Comparison of ENCODE assay signal across 14 cellular contexts in the genomic region with DNA sequence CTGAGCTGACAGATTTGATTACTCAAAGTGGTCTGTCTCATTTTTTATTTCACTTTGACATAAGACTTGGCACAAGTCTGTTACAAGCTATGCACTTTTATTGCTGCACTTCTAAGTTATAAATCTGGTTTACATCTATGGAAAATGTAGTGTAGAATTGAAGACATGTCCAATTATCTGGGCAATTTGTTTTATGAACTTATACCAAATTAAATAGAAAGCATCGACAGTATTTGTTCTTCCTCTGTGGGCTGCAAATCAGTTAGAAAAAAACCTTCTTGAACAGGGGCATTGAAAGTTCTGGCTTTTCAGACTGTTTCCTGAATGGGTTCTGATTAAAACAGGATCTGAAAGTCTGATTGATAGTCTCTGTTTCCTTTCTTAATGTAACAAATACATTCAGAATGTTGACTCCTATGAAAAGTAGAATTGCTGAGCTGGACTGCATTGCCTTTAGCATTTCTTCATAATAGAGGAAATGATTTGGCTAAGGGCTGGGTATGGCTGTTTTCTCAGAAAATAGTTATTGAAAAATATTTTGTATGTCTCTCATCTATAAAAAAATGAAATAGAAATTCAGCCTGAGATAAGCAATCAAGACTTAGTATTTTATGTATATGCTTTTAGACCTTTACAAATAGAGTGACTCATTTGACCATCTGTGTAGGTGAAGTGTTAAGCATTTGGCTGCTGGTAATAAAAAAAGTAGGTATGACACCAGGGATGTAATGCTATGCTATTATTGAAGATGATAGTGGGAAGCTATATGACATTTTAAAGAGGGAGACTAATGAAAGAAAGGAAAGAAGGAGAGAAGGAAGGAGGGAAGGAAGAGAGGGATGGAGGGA.
DNase-seq lines count a peak whose midpoint lies in the region; ATAC-seq, FAIRE-seq and TF ChIP-seq lines count a peak whose summit lies in the region.
"Had no signal": no experiment of that assay in that cellular context is flagged by ENCODE, and none has a peak within 500 bp of the region (broad histone marks: within the 10 kb centered on the region; RNA-seq: fewer than 3 reads in every experiment).

No MANE protein-coding gene starts in this region.

- CTCF ChIA-PET in HepG2 (lab: Yijun Ruan, JAX; ENCODE audit: low intra/inter-chr PET ratio, low total read pairs): no interaction called here

- peak; percentile 42 to 74 (median 68) for ATAC-seq in right lobe of liver
- no peak for ATAC-seq in HepG2
- ATAC-seq: activated CD4-positive, CD25-positive, alpha-beta regulatory T cell treated with anti-CD3 and anti-CD28 coated beads, Interleukin-2, amount 50 U/mL, for 24 hours; lower lobe of right lung had no signal

- no peak overlapping the region for H3K4me3 Mint-ChIP-seq in nephron progenitor cell

- H3K79me2 ChIP-seq in HepG2 (ENCODE audit: insufficient read depth, low read length): no peaks in the 10 kb centered on the region

- H3K4me2 ChIP-seq in HepG2 (ENCODE audit: low read depth, low read length): no peak overlapping the region

- H3K4me1 Mint-ChIP-seq in nephron progenitor cell: peaks cover 33% of the 10 kb centered on the region

- BruUV-seq in HepG2 (replicated peaks; lab: Mats Ljungman, UMichigan): no TSS peak

- H3K4me3 ChIP-seq in right lobe of liver (no peak overlapping the region), HepG2 (replicated peaks in 1 of 3; ENCODE audit: insufficient read depth in 1 of 3, low read depth in 2 of 3, low read length in 3 of 3) (no peak overlapping the region)
- H3K4me3 ChIP-seq: dorsolateral prefrontal cortex, lower lobe of right lung had no signal

- no peak for TF ChIP-seq EP300 in HepG2 (IDR thresholded peaks at IDR 0.05; ENCODE audit: low read depth in 2 of 2, low read length in 2 of 2)
- no peak for TF ChIP-seq EP300 in HepG2 (CRISPR knock-in tag; IDR thresholded peaks at IDR 0.05; ENCODE audit: borderline replicate concordance)

- no peak overlapping the region for H3K9ac ChIP-seq in HepG2 (ENCODE audit: insufficient read depth, low read depth, low read length)

- no peaks in the 10 kb centered on the region for H3K27me3 Mint-ChIP-seq in nephron progenitor cell (ENCODE audit: low read depth, poor library complexity)

- H3K27me3 ChIP-seq in right lobe of liver (no peaks in the 10 kb centered on the region), HepG2 (ENCODE audit: control insufficient read depth in 1 of 2, insufficient read depth in 2 of 2, low read length in 2 of 2) (no peaks in the 10 kb centered on the region)
- H3K27me3 ChIP-seq: dorsolateral prefrontal cortex had no signal

- H3K4me1 ChIP-seq in right lobe of liver (peaks cover 0 to 7% (median 0%) of the 10 kb centered on the region in 4 donors), HepG2 (ENCODE audit: insufficient read depth, low read length) (no peaks in the 10 kb centered on the region)

- H3K27ac Mint-ChIP-seq in nephron progenitor cell: peak overlapping the region; percentile 43

- H3K36me3 Mint-ChIP-seq in nephron progenitor cell (ENCODE audit: low read depth): no peaks in the 10 kb centered on the region

- POLR2A ChIA-PET in HepG2 (lab: Yijun Ruan, JAX): no interaction called here

- H3K36me3 ChIP-seq in right lobe of liver (no peaks in the 10 kb centered on the region), HepG2 (replicated peaks in 1 of 2; ENCODE audit: control insufficient read depth in 1 of 2, insufficient read depth in 2 of 2, low read length in 2 of 2) (no peaks in the 10 kb centered on the region)
- H3K36me3 ChIP-seq: lower lobe of right lung had no signal

- in situ Hi-C loops in HepG2 (cut with HindIII; ENCODE audit: extremely low pct_ligation_motif_present, low pct_unique_long_range_greater_than_20kb): no loop called here

- no peaks in the 10 kb centered on the region for H3K9me3 Mint-ChIP-seq in nephron progenitor cell

- H4K20me1 ChIP-seq in HepG2 (ENCODE audit: insufficient read depth, low read length): no peaks in the 10 kb centered on the region

- TF ChIP-seq RAD21 in HepG2 (CRISPR knock-in tag; IDR thresholded peaks at IDR 0.05): no peak

- TF ChIP-seq CTCF in right lobe of liver (IDR thresholded peaks at IDR 0.05) (no peak), HepG2 (CRISPR knock-in tag; IDR thresholded peaks at IDR 0.05) (no peak), nephron progenitor cell (IDR thresholded peaks at IDR 0.05) (no peak)

- H2AFZ ChIP-seq in HepG2 (ENCODE audit: low read length): no peak overlapping the region

- FAIRE-seq in HepG2 (lab: Jason Lieb, UNC): no peak
- FAIRE-seq: astrocyte had no signal

- H3K27ac ChIP-seq in right lobe of liver (no peak overlapping the region), HepG2 (ENCODE audit: extremely low read length, insufficient read depth, low read length) (no peak overlapping the region)
- H3K27ac ChIP-seq: lower lobe of right lung had no signal

- H3K9me3 ChIP-seq in right lobe of liver (no peaks in the 10 kb centered on the region), HepG2 (ENCODE audit: low read length) (peaks cover 18% of the 10 kb centered on the region; the same call in 1 of the 2 replicates)
- H3K9me3 ChIP-seq: lower lobe of right lung had no signal

- intact Hi-C loops in right lobe of liver (cut with DNase I) (no loop called here), HepG2 (cut with micrococcal nuclease; ENCODE audit: unreplicated experiment) (no loop called here)

- TF ChIP-seq POLR2A in right lobe of liver (IDR thresholded peaks at IDR 0.05) (no peak), HepG2 (IDR thresholded peaks at IDR 0.05; ENCODE audit: insufficient read depth in 1 of 2, low read depth in 2 of 2, low read length in 2 of 2) (no peak)

- DNase-seq in right lobe of liver: no peak
- DNase-seq in HepG2 (ENCODE audit: low spot score): no peak
- DNase-seq in cerebellar cortex (ENCODE audit: low spot score): peak; percentile 46
- no peak for DNase-seq in nephron progenitor cell
- no peak for DNase-seq in GM03348 (ENCODE audit: low spot score)
- DNase-seq in NCI-H1048 (lab: John Stamatoyannopoulos, UW): no peak
- DNase-seq in NCI-H1092 (lab: John Stamatoyannopoulos, UW): no peak
- no peak for DNase-seq in NCI-H226
- DNase-seq: activated naive CD4-positive, alpha-beta T cell; lower lobe of right lung; NCI-H1930 had no signal

- 36% methylated on average over 1 of the region's 1 CpG for WGBS in right lobe of liver (ENCODE audit: insufficient coverage, low coverage, low lambda C conversion rate, missing lambda C conversion rate)
- 39% methylated on average over 1 of the region's 1 CpG for WGBS in HepG2 (ENCODE audit: low lambda C conversion rate)

TF ChIP-seq in HepG2, 621 proteins besides CTCF, POLR2A, EP300 and RAD21 (continues in another document):
- TF ChIP-seq, protein P1, sequence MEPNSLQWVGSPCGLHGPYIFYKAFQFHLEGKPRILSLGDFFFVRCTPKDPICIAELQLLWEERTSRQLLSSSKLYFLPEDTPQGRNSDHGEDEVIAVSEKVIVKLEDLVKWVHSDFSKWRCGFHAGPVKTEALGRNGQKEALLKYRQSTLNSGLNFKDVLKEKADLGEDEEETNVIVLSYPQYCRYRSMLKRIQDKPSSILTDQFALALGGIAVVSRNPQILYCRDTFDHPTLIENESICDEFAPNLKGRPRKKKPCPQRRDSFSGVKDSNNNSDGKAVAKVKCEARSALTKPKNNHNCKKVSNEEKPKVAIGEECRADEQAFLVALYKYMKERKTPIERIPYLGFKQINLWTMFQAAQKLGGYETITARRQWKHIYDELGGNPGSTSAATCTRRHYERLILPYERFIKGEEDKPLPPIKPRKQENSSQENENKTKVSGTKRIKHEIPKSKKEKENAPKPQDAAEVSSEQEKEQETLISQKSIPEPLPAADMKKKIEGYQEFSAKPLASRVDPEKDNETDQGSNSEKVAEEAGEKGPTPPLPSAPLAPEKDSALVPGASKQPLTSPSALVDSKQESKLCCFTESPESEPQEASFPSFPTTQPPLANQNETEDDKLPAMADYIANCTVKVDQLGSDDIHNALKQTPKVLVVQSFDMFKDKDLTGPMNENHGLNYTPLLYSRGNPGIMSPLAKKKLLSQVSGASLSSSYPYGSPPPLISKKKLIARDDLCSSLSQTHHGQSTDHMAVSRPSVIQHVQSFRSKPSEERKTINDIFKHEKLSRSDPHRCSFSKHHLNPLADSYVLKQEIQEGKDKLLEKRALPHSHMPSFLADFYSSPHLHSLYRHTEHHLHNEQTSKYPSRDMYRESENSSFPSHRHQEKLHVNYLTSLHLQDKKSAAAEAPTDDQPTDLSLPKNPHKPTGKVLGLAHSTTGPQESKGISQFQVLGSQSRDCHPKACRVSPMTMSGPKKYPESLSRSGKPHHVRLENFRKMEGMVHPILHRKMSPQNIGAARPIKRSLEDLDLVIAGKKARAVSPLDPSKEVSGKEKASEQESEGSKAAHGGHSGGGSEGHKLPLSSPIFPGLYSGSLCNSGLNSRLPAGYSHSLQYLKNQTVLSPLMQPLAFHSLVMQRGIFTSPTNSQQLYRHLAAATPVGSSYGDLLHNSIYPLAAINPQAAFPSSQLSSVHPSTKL (CRISPR knock-in tag; IDR thresholded peaks at IDR 0.05): no peak
- no peak for TF ChIP-seq RBM22 (optimal IDR thresholded peaks at IDR 0.05; ENCODE audit: low read length)
- no peak for TF ChIP-seq TARDBP (CRISPR knock-in tag; IDR thresholded peaks at IDR 0.05)
- TF ChIP-seq RFXANK (CRISPR knock-in tag; IDR thresholded peaks at IDR 0.05): no peak
- no peak for TF ChIP-seq BHLHE40 (IDR thresholded peaks at IDR 0.05; ENCODE audit: low read length)
- no peak for TF ChIP-seq KDM1A (CRISPR knock-in tag; IDR thresholded peaks at IDR 0.05)
- no peak for TF ChIP-seq ZFP36L1 (CRISPR knock-in tag; IDR thresholded peaks at IDR 0.05)
